In genomic region chr11:9765320-9766101, GRCh38 we compare ENCODE assay signal across 9 cellular contexts.
DNase-seq lines count a peak whose midpoint lies in the region; ATAC-seq and TF ChIP-seq lines count a peak whose summit lies in the region.
"Had no signal": no experiment of that assay in that cellular context is flagged by ENCODE, and none has a peak within 500 bp of the region (broad histone marks: within the 10 kb centered on the region; RNA-seq: fewer than 3 reads in every experiment).

No MANE protein-coding gene starts in this region.

- no peaks in the 10 kb centered on the region for H4K20me1 ChIP-seq in neural progenitor cell (ENCODE audit: low read depth)

- intact Hi-C loops in posterior cingulate gyrus (cut with DNase I): loop anchor here (10.0 kb wide), 1 partner anchor 439 kb away; no protein-coding TSS in a partner anchor

- H3K36me3 Mint-ChIP-seq in neural progenitor cell: no peaks in the 10 kb centered on the region
- no peaks in the 10 kb centered on the region for H3K36me3 Mint-ChIP-seq in activated CD8-positive, alpha-beta T cell treated with anti-CD3 and anti-CD28 coated beads, Interleukin-2, amount 10 ng/mL, durations not matched to agents 7 days and 5 days (ENCODE audit: low read depth)
- H3K36me3 Mint-ChIP-seq: activated naive CD8-positive, alpha-beta T cell treated with anti-CD3 and anti-CD28 coated beads, Interleukin-2, amount 10 ng/mL, durations not matched to agents 7 days and 5 days had no signal

- peaks cover 9% of the 10 kb centered on the region for H3K27me3 Mint-ChIP-seq in neural progenitor cell (ENCODE audit: insufficient read depth, low read depth)
- no peaks in the 10 kb centered on the region for H3K27me3 Mint-ChIP-seq in activated CD8-positive, alpha-beta T cell treated with anti-CD3 and anti-CD28 coated beads, Interleukin-2, amount 10 ng/mL, durations not matched to agents 7 days and 5 days (ENCODE audit: low read depth)
- H3K27me3 Mint-ChIP-seq: activated naive CD8-positive, alpha-beta T cell treated with anti-CD3 and anti-CD28 coated beads, Interleukin-2, amount 10 ng/mL, durations not matched to agents 7 days and 5 days had no signal

- peak; percentile 53 for DNase-seq in COLO668 (lab: John Stamatoyannopoulos, UW; ENCODE audit: unreplicated experiment)
- peak; percentile 25 for DNase-seq in neural progenitor cell (ENCODE audit: low spot score)
- DNase-seq in posterior cingulate gyrus: no peak
- DNase-seq in activated CD8-positive, alpha-beta T cell treated with anti-CD3 and anti-CD28 coated beads, Interleukin-2, amount 10 ng/mL, durations not matched to agents 7 days and 5 days: no peak
- no peak for DNase-seq in NCI-H2029 treated with DMSO at 0.1 percent for 48 hours (lab: John Stamatoyannopoulos, UW)
- DNase-seq: activated naive CD8-positive, alpha-beta T cell treated with anti-CD3 and anti-CD28 coated beads, Interleukin-2, amount 10 ng/mL, durations not matched to agents 7 days and 5 days had no signal

- no peak overlapping the region for H2AFZ ChIP-seq in neural progenitor cell (replicated peaks)

- H3K27me3 ChIP-seq in HUES6 (ENCODE audit: control insufficient read depth, insufficient read depth, low read length) (no peaks in the 10 kb centered on the region), duodenal mucosa (ENCODE audit: control insufficient read depth in 1 of 2, insufficient read depth in 2 of 2, low read length in 2 of 2) (no peaks in the 10 kb centered on the region), neural progenitor cell (no peaks in the 10 kb centered on the region)

- H3K9me3 ChIP-seq in HUES6 (ENCODE audit: control insufficient read depth, insufficient read depth, low read depth, low read length) (no peaks in the 10 kb centered on the region), duodenal mucosa (ENCODE audit: control insufficient read depth in 1 of 2, low read length in 2 of 2) (no peaks in the 10 kb centered on the region), neural progenitor cell (ENCODE audit: low read depth) (no peaks in the 10 kb centered on the region)

- no peaks in the 10 kb centered on the region for H3K79me2 ChIP-seq in neural progenitor cell (ENCODE audit: low read depth)

- H3K9me3 Mint-ChIP-seq in neural progenitor cell: no peaks in the 10 kb centered on the region
- H3K9me3 Mint-ChIP-seq in activated CD8-positive, alpha-beta T cell treated with anti-CD3 and anti-CD28 coated beads, Interleukin-2, amount 10 ng/mL, durations not matched to agents 7 days and 5 days (ENCODE audit: insufficient read depth): no peaks in the 10 kb centered on the region

- H3K4me3 Mint-ChIP-seq in neural progenitor cell: no peak overlapping the region
- H3K4me3 Mint-ChIP-seq in activated CD8-positive, alpha-beta T cell treated with anti-CD3 and anti-CD28 coated beads, Interleukin-2, amount 10 ng/mL, durations not matched to agents 7 days and 5 days: no peak overlapping the region
- H3K4me3 Mint-ChIP-seq: activated naive CD8-positive, alpha-beta T cell treated with anti-CD3 and anti-CD28 coated beads, Interleukin-2, amount 10 ng/mL, durations not matched to agents 7 days and 5 days had no signal

- H3K4me2 ChIP-seq in neural progenitor cell: peak overlapping the region; percentile 27

- H3K36me3 ChIP-seq in HUES6 (ENCODE audit: control insufficient read depth, insufficient read depth, low read length) (no peaks in the 10 kb centered on the region), duodenal mucosa (ENCODE audit: control insufficient read depth in 1 of 2, insufficient read depth in 2 of 2, low read length in 2 of 2) (no peaks in the 10 kb centered on the region), neural progenitor cell (no peaks in the 10 kb centered on the region)

- no peaks in the 10 kb centered on the region for H3F3A ChIP-seq in neural progenitor cell (ENCODE audit: low read depth)

- CTCF ChIA-PET in activated CD8-positive, alpha-beta T cell treated with anti-CD3 and anti-CD28 coated beads, Interleukin-2, amount 10 ng/mL, durations not matched to agents 7 days and 5 days (lab: Charles Lee): no interaction called here

- no peak for TF ChIP-seq CTCF in neural progenitor cell (IDR thresholded peaks at IDR 0.05)

- POLR2A ChIA-PET in activated CD8-positive, alpha-beta T cell treated with anti-CD3 and anti-CD28 coated beads, Interleukin-2, amount 10 ng/mL, durations not matched to agents 7 days and 5 days (lab: Charles Lee): no interaction called here

- peak overlapping the region; percentile 49; the same call in 1 of the 2 replicates for H3K27ac ChIP-seq in HUES6 (ENCODE audit: low read depth, low read length)
- H3K27ac ChIP-seq in duodenal mucosa (ENCODE audit: low read depth, low read length): peak overlapping the region; percentile 24
- no peak overlapping the region for H3K27ac ChIP-seq in neural progenitor cell

- H3K9ac ChIP-seq in HUES6 (ENCODE audit: low read length): no peak overlapping the region
- H3K9ac ChIP-seq in duodenal mucosa (ENCODE audit: low read depth in 1 of 2, low read length in 2 of 2): no peak overlapping the region
- H3K9ac ChIP-seq in neural progenitor cell: no peak overlapping the region

- no peak for ATAC-seq in activated CD8-positive, alpha-beta T cell treated with anti-CD3 and anti-CD28 coated beads, Interleukin-2, amount 10 ng/mL, durations not matched to agents 7 days and 5 days
- no peak for ATAC-seq in HG02970 (IDR thresholded peaks at IDR 0.05; ENCODE audit: low FRiP score, unreplicated experiment)

- no peak overlapping the region; the same call in 1 of the 2 replicates for H3K4me3 ChIP-seq in HUES6 (ENCODE audit: low read depth, low read length)
- no peak overlapping the region for H3K4me3 ChIP-seq in duodenal mucosa (ENCODE audit: low read depth in 1 of 2, low read length in 2 of 2)
- no peak overlapping the region for H3K4me3 ChIP-seq in neural progenitor cell

- peak overlapping the region; percentile 93 for H3K27ac Mint-ChIP-seq in neural progenitor cell
- H3K27ac Mint-ChIP-seq in activated CD8-positive, alpha-beta T cell treated with anti-CD3 and anti-CD28 coated beads, Interleukin-2, amount 10 ng/mL, durations not matched to agents 7 days and 5 days: no peak overlapping the region

- peaks cover 21% of the 10 kb centered on the region for H3K4me1 ChIP-seq in HUES6 (ENCODE audit: control insufficient read depth, insufficient read depth, low read length)
- H3K4me1 ChIP-seq in duodenal mucosa (ENCODE audit: control insufficient read depth in 1 of 2, insufficient read depth in 2 of 2, low read length in 2 of 2): peaks cover 0 to 3% of the 10 kb centered on the region in 2 donors
- peaks cover 4% of the 10 kb centered on the region for H3K4me1 ChIP-seq in neural progenitor cell

- H3K4me1 Mint-ChIP-seq in neural progenitor cell: peaks cover 26% of the 10 kb centered on the region
- no peaks in the 10 kb centered on the region for H3K4me1 Mint-ChIP-seq in activated CD8-positive, alpha-beta T cell treated with anti-CD3 and anti-CD28 coated beads, Interleukin-2, amount 10 ng/mL, durations not matched to agents 7 days and 5 days (ENCODE audit: low read depth)

Comparison
In these comparisons a context has a peak if more than half of its experiments do, and no peak if none do; other contexts are left out.
1. DNase-seq: peak in COLO668 (single experiment) and neural progenitor cell (single experiment); none in posterior cingulate gyrus (0 of 10), activated CD8-positive, alpha-beta T cell treated with anti-CD3 and anti-CD28 coated beads, Interleukin-2, amount 10 ng/mL, durations not matched to agents 7 days and 5 days (single experiment) and NCI-H2029 treated with DMSO at 0.1 percent for 48 hours (single experiment).